In genomic region chr14:22564463-22564862, GRCh38 we compare ENCODE assay signal across 13 cellular contexts.
DNase-seq lines count a peak whose midpoint lies in the region; ATAC-seq and TF ChIP-seq lines count a peak whose summit lies in the region.
"Had no signal": no experiment of that assay in that cellular context is flagged by ENCODE, and none has a peak within 500 bp of the region (broad histone marks: within the 10 kb centered on the region; RNA-seq: fewer than 3 reads in every experiment).

No MANE protein-coding gene starts in this region.

- H3K9me3 Mint-ChIP-seq in effector memory CD8-positive, alpha-beta T cell = no peaks in the 10 kb centered on the region

- peak overlapping the region; percentile 97 to 99 for H3K27ac Mint-ChIP-seq in effector memory CD8-positive, alpha-beta T cell

- no peaks in the 10 kb centered on the region for H3K27me3 Mint-ChIP-seq in effector memory CD8-positive, alpha-beta T cell

- in situ Hi-C loops in GM13976 (cut with MboI; ENCODE audit: low sequenced_read_pairs, unreplicated experiment) = loop anchor here (10.0 kb wide), 1 partner anchor 250 kb away; no protein-coding TSS in a partner anchor

- H3K4me1 Mint-ChIP-seq in effector memory CD8-positive, alpha-beta T cell (ENCODE audit: low read depth in 2 of 2) = peaks cover 82 to 94% of the 10 kb centered on the region in 2 donors

- ATAC-seq in effector memory CD8-positive, alpha-beta T cell (replicated peaks) = no peak

- H3K36me3 Mint-ChIP-seq in effector memory CD8-positive, alpha-beta T cell (ENCODE audit: insufficient read depth) = peaks cover 38% of the 10 kb centered on the region

- peak overlapping the region; percentile 47 for H3K4me2 ChIP-seq in OCI-LY1 (ENCODE audit: low read length)

- H3K4me3 ChIP-seq in OCI-LY1 (ENCODE audit: low read depth, low read length, poor library complexity, severe bottlenecking) (no peak overlapping the region), skin epidermis (no peak overlapping the region)
- H3K4me3 ChIP-seq: suprapubic skin had no signal

- peaks cover 39% of the 10 kb centered on the region; the same call in 1 of the 2 replicates for H3K36me3 ChIP-seq in OCI-LY1 (ENCODE audit: insufficient read depth, low read length)

- H3K9me3 ChIP-seq in OCI-LY1 (ENCODE audit: low read length) = no peaks in the 10 kb centered on the region
- H3K9me3 ChIP-seq: suprapubic skin had no signal

- H4K20me1 ChIP-seq in OCI-LY1 (ENCODE audit: insufficient read depth, low read length) = no peaks in the 10 kb centered on the region

- H3K27ac ChIP-seq in OCI-LY1 (ENCODE audit: low read depth, low read length, poor library complexity, severe bottlenecking) (peak overlapping the region; percentile 85), skin epidermis (peak overlapping the region in 15 of 21 experiments; percentile 14 to 98 (median 56))
- H3K27ac ChIP-seq: 22Rv1, RWPE1, suprapubic skin had no signal

- DNase-seq in DMS53 (lab: John Stamatoyannopoulos, UW) = peak; percentile 10
- DNase-seq in DMS53 treated with DMSO at 0.1 percent for 48 hours (lab: John Stamatoyannopoulos, UW; ENCODE audit: unreplicated experiment) = no peak
- no peak for DNase-seq in effector memory CD8-positive, alpha-beta T cell
- DNase-seq in GM13976 (ENCODE audit: low spot score) = no peak
- no peak for DNase-seq in NCI-H446 treated with DMSO at 0.1 percent for 48 hours (lab: John Stamatoyannopoulos, UW)
- DNase-seq in NK-92 treated with Interleukin-12 subunit alpha and Interleukin-12 subunit beta, amount 100 ng/mL, for 24 hours (lab: John Stamatoyannopoulos, UW) = no peak
- DNase-seq: dermis blood vessel endothelial cell; stimulated activated CD4-positive, alpha-beta T cell treated with anti-CD3 and anti-CD28 coated beads, Interleukin-4, amount 100 ng/mL, for 4 hours had no signal

- TF ChIP-seq CTCF in OCI-LY1 (IDR thresholded peaks at IDR 0.05; ENCODE audit: low read length) (no peak), GM13976 (IDR thresholded peaks at IDR 0.05; ENCODE audit: borderline replicate concordance, control extremely low read depth, extremely low read depth, insufficient read depth, missing control alignments) (no peak)

- H3K4me1 ChIP-seq in OCI-LY1 (ENCODE audit: insufficient read depth, low read length, severe bottlenecking) = peaks cover 93% of the 10 kb centered on the region
- H3K4me1 ChIP-seq: suprapubic skin had no signal

- peak overlapping the region; percentile 58 for H3K9ac ChIP-seq in OCI-LY1 (ENCODE audit: low read length)

- H3K79me2 ChIP-seq in OCI-LY1 (ENCODE audit: insufficient read depth, low read length) = no peaks in the 10 kb centered on the region

- H3K27me3 ChIP-seq in OCI-LY1 (ENCODE audit: insufficient read depth, low read length) = no peaks in the 10 kb centered on the region
- H3K27me3 ChIP-seq: suprapubic skin had no signal

- H3F3A ChIP-seq in OCI-LY1 (ENCODE audit: insufficient read depth, low read length) = no peaks in the 10 kb centered on the region

- H2AFZ ChIP-seq in OCI-LY1 (ENCODE audit: low read length) = no peak overlapping the region

- H3K9me2 ChIP-seq in OCI-LY1 (ENCODE audit: low read depth, low read length) = no peaks in the 10 kb centered on the region

- peak overlapping the region; percentile 72 to 73 for H3K4me3 Mint-ChIP-seq in effector memory CD8-positive, alpha-beta T cell
